Comparison of ENCODE assay signal across 24 cellular contexts in the genomic region with DNA sequence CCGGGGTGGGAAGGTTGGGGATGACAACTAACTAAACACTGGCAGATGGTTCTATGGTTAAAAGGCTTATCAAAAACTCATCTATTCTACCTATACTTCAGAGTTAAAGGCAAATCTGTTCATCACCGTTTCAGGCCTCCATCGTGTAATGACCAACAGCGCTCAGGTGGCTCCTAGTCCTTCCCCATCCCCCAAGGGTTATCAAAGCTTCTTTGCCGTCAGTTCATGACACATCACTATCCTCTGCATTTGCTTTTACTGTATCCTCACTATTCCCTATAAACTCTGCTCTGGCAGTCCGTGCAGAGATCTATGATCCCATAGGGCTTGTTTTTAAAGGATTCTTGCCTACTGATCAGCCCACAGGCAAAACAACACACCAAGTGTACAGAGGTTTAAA. TPM values are rescaled to one million over a fixed set of nuclear protein-coding genes. Genes with fewer than 3 reads are reported as not detected.
DNase-seq lines count a peak whose midpoint lies in the region; ATAC-seq and TF ChIP-seq lines count a peak whose summit lies in the region.
"Had no signal": no experiment of that assay in that cellular context is flagged by ENCODE, and none has a peak within 500 bp of the region (broad histone marks: within the 10 kb centered on the region; RNA-seq: fewer than 3 reads in every experiment).

No MANE protein-coding gene starts in this region.

- peak; percentile 9 for TF ChIP-seq POLR2A in GM19193 (IDR thresholded peaks at IDR 0.05; ENCODE audit: extremely low read depth, insufficient read depth, insufficient read length)

- no peaks in the 10 kb centered on the region for H3K9me3 Mint-ChIP-seq in neural crest cell
- H3K9me3 Mint-ChIP-seq in activated CD4-positive, alpha-beta memory T cell treated with anti-CD3 and anti-CD28 coated beads, Interleukin-2, amount 10 ng/mL, durations not matched to agents 7 days and 5 days, result no peaks in the 10 kb centered on the region
- H3K9me3 Mint-ChIP-seq: CD8-positive, alpha-beta T cell; T-cell had no signal

- peaks cover 25% of the 10 kb centered on the region for H3K4me1 Mint-ChIP-seq in neural crest cell
- H3K4me1 Mint-ChIP-seq in activated CD4-positive, alpha-beta memory T cell treated with anti-CD3 and anti-CD28 coated beads, Interleukin-2, amount 10 ng/mL, durations not matched to agents 7 days and 5 days, result peaks cover 14% of the 10 kb centered on the region

- H3K36me3 ChIP-seq in Karpas-422 (ENCODE audit: insufficient read depth, low read length) (peaks cover 37% of the 10 kb centered on the region), WERI-Rb-1 (peaks cover 46% of the 10 kb centered on the region), left lung (peaks cover 2 to 30% of the 10 kb centered on the region in 2 donors)

- ATAC-seq in left lung (no peak), GM19397 (IDR thresholded peaks at IDR 0.05; ENCODE audit: unreplicated experiment) (no peak)
- ATAC-seq: CD8-positive, alpha-beta T cell; T-cell had no signal

- no peaks in the 10 kb centered on the region for H3K27me3 ChIP-seq in Karpas-422 (ENCODE audit: low read length)
- no peaks in the 10 kb centered on the region for H3K27me3 ChIP-seq in WERI-Rb-1 (ENCODE audit: insufficient read depth, low read depth, severe bottlenecking)
- no peaks in the 10 kb centered on the region for H3K27me3 ChIP-seq in left lung

- H3K27ac Mint-ChIP-seq in neural crest cell (ENCODE audit: unreplicated experiment), result no peak overlapping the region
- no peak overlapping the region for H3K27ac Mint-ChIP-seq in activated CD4-positive, alpha-beta memory T cell treated with anti-CD3 and anti-CD28 coated beads, Interleukin-2, amount 10 ng/mL, durations not matched to agents 7 days and 5 days
- H3K27ac Mint-ChIP-seq: CD8-positive, alpha-beta T cell had no signal

- H3K9ac ChIP-seq in Karpas-422 (ENCODE audit: low read length), result no peak overlapping the region
- H3K9ac ChIP-seq: GM23248 had no signal

- peak; percentile 43 for DNase-seq in Karpas-422
- DNase-seq in WERI-Rb-1, result peak; percentile 55
- DNase-seq in neural crest cell (ENCODE audit: low read depth, low spot score), result no peak
- DNase-seq in GF-D8 (lab: John Stamatoyannopoulos, UW), result no peak
- DNase-seq in left lung, result no peak
- DNase-seq in activated CD4-positive, alpha-beta memory T cell treated with anti-CD3 and anti-CD28 coated beads, Interleukin-2, amount 10 ng/mL, durations not matched to agents 7 days and 5 days, result no peak
- DNase-seq: ACHN; C1 segment of cervical spinal cord; Calu3; CD8-positive, alpha-beta T cell; DMS153; GM23248; HCEC 1CT; IMR-90; MV-4-11; NCI-H1694; NCI-H2081; NCI-H2171; NCI-H345; NCI-H774; Right ventricle myocardium superior; T-cell had no signal

- no peaks in the 10 kb centered on the region for H3K9me2 ChIP-seq in Karpas-422 (replicated peaks; ENCODE audit: insufficient read depth, low read length)

- peaks cover 12% of the 10 kb centered on the region for H3K79me2 ChIP-seq in Karpas-422 (ENCODE audit: low read length)

- H3K4me3 ChIP-seq in Karpas-422 (ENCODE audit: low read length) (no peak overlapping the region), WERI-Rb-1 (ENCODE audit: low read depth, low read length) (no peak overlapping the region), left lung (no peak overlapping the region)
- H3K4me3 ChIP-seq: GM23248 had no signal

- no peak overlapping the region for H3K4me2 ChIP-seq in Karpas-422 (ENCODE audit: low read depth, low read length, poor library complexity, severe bottlenecking)

- H2AFZ ChIP-seq in Karpas-422 (ENCODE audit: low read length), result no peak overlapping the region
- H2AFZ ChIP-seq: GM23248 had no signal

- no peaks in the 10 kb centered on the region for H3K9me3 ChIP-seq in Karpas-422 (ENCODE audit: low read length)
- no peaks in the 10 kb centered on the region for H3K9me3 ChIP-seq in WERI-Rb-1 (ENCODE audit: severe bottlenecking)
- H3K9me3 ChIP-seq in left lung, result no peaks in the 10 kb centered on the region

- peaks cover 10% of the 10 kb centered on the region for H4K20me1 ChIP-seq in Karpas-422 (ENCODE audit: insufficient read depth, low read depth, low read length)

- POLR2A ChIA-PET in activated CD4-positive, alpha-beta memory T cell treated with anti-CD3 and anti-CD28 coated beads, Interleukin-2, amount 10 ng/mL, durations not matched to agents 7 days and 5 days (lab: Charles Lee), result interaction anchor here (1.4 to 2.3 kb wide), 2 partner anchors 25 to 47 kb away, joined by 3 to 6 read pairs; no protein-coding TSS in a partner anchor

- H3K4me3 Mint-ChIP-seq in neural crest cell, result peak overlapping the region; percentile 17
- H3K4me3 Mint-ChIP-seq in activated CD4-positive, alpha-beta memory T cell treated with anti-CD3 and anti-CD28 coated beads, Interleukin-2, amount 10 ng/mL, durations not matched to agents 7 days and 5 days, result no peak overlapping the region
- H3K4me3 Mint-ChIP-seq: CD8-positive, alpha-beta T cell; T-cell had no signal

- intact Hi-C loops in left lung (cut with DNase I), result no loop called here

- peaks cover 30% of the 10 kb centered on the region for H3K4me1 ChIP-seq in Karpas-422 (ENCODE audit: low read length)
- peaks cover under 1% of the 10 kb centered on the region in 2 donors for H3K4me1 ChIP-seq in left lung

- no peaks in the 10 kb centered on the region for H3K27me3 Mint-ChIP-seq in neural crest cell (ENCODE audit: low read depth)
- H3K27me3 Mint-ChIP-seq in activated CD4-positive, alpha-beta memory T cell treated with anti-CD3 and anti-CD28 coated beads, Interleukin-2, amount 10 ng/mL, durations not matched to agents 7 days and 5 days, result no peaks in the 10 kb centered on the region
- H3K27me3 Mint-ChIP-seq: T-cell had no signal

- TF ChIP-seq CTCF in WERI-Rb-1 (IDR thresholded peaks at IDR 0.05; ENCODE audit: low read depth, low read length), result no peak
- no peak for TF ChIP-seq CTCF in neural crest cell (conservative IDR thresholded peaks at IDR 0.05)
- no peak for TF ChIP-seq CTCF in left lung (IDR thresholded peaks at IDR 0.05)

- peaks cover 27% of the 10 kb centered on the region for H3K36me3 Mint-ChIP-seq in neural crest cell (ENCODE audit: low read depth)
- H3K36me3 Mint-ChIP-seq in activated CD4-positive, alpha-beta memory T cell treated with anti-CD3 and anti-CD28 coated beads, Interleukin-2, amount 10 ng/mL, durations not matched to agents 7 days and 5 days (ENCODE audit: low read depth), result peaks cover 43% of the 10 kb centered on the region

- peak overlapping the region; percentile 33 for H3K27ac ChIP-seq in Karpas-422 (ENCODE audit: low read length)
- H3K27ac ChIP-seq in WERI-Rb-1, result peak overlapping the region; percentile 68
- no peak overlapping the region for H3K27ac ChIP-seq in left lung
- H3K27ac ChIP-seq: GM23248 had no signal

- CTCF ChIA-PET in activated CD4-positive, alpha-beta memory T cell treated with anti-CD3 and anti-CD28 coated beads, Interleukin-2, amount 10 ng/mL, durations not matched to agents 7 days and 5 days (lab: Charles Lee), result no interaction called here

RNA-seq across cellular contexts. Expression of gene HMGN1, which starts 8.2 kb away (rescaled TPM):
- total RNA-seq in Karpas-422 (2014; rRNA removed; shearing (Covaris generic); ENCODE audit: low replicate concordance), result 430 and 561 TPM in 2 replicates
- total RNA-seq in neural crest cell (581 and 589 TPM in 2 replicates), left lung (100 to 1,000 TPM; 161 to 206 TPM)
- total RNA-seq in activated CD4-positive, alpha-beta memory T cell treated with anti-CD3 and anti-CD28 coated beads, Interleukin-2, amount 10 ng/mL, durations not matched to agents 7 days and 5 days, result 100 to 1,000 TPM; 327 to 340 TPM

RNA-seq across cellular contexts. Expression of gene BRWD1, which starts 27.3 kb away (rescaled TPM):
- 78.1 and 141 TPM in 2 replicates for total RNA-seq in Karpas-422 (2014; rRNA removed; shearing (Covaris generic); ENCODE audit: low replicate concordance)
- total RNA-seq in neural crest cell (38.4 and 42.8 TPM in 2 replicates), left lung (10 to 100 TPM; 33.0 to 34.4 TPM)
- 10 to 100 TPM; 39.5 to 45.3 TPM for total RNA-seq in activated CD4-positive, alpha-beta memory T cell treated with anti-CD3 and anti-CD28 coated beads, Interleukin-2, amount 10 ng/mL, durations not matched to agents 7 days and 5 days

Comparison
In these comparisons a context has a peak if more than half of its experiments do, and no peak if none do; other contexts are left out.
1. DNase-seq: peak in Karpas-422 (single experiment) and WERI-Rb-1 (single experiment); none in neural crest cell (single experiment), GF-D8 (single experiment), left lung (0 of 2) and activated CD4-positive, alpha-beta memory T cell treated with anti-CD3 and anti-CD28 coated beads, Interleukin-2, amount 10 ng/mL, durations not matched to agents 7 days and 5 days (single experiment).
2. H3K27ac ChIP-seq: peak in Karpas-422 (single experiment) and WERI-Rb-1 (single experiment); none in left lung (0 of 2).